ENCODE assay signal across 1 cellular context in the genomic region with DNA sequence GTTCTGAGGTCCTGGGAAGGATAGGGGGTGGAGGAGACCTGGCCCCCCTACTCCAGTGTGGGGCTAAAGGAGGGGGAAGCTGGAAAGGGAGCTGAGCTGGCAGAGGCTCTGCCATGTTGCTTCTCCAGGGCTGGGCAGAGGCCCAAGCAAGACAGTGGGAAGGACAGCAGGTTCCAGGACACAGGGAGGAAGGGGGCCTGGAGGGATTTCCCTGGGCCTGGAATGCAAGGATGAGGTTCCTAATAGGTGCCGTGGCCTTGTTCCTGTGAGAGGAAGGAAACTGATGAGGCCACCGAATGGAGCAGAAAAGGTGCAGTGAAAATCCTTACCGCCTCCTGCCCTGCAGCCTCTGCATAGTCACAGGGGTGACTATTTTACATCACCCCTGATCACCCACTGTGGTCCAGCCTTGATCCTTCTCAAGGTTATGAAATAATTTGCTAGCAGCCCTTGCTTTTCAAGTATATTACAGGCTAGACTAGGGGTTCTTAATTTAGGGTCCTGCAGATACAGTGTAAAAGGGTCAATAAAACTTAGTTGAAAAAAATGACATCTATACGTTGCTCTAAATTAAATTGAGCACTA.
A peak's percentile ranks its signal among the peaks of the same experiment; 100 is the strongest.
TF ChIP-seq lines count a peak whose summit lies in the region.

No MANE protein-coding gene starts in this region.

TF ChIP-seq in HEK293, 187 proteins besides CTCF, POLR2A, EP300 and RAD21:
- TF ChIP-seq ZNF16 (tag by site-specific recombination; IDR thresholded peaks at IDR 0.05; ENCODE audit: low read depth) = no peak
- TF ChIP-seq PRDM10 (tag by site-specific recombination; IDR thresholded peaks at IDR 0.05) = 0 out of 2 replicates have a peak, but pooled peaks have one; percentile 15
